ENCODE assay signal across 30 cellular contexts in genomic region chr11:36341915-36342314, GRCh38.
"Had no signal": no experiment of that assay in that cellular context is flagged by ENCODE, and none has a peak within 500 bp of the region (broad histone marks: within the 10 kb centered on the region; RNA-seq: fewer than 3 reads in every experiment).

No MANE protein-coding gene starts in this region.

- H3K27me3 ChIP-seq: left lung, neural progenitor cell, neutrophil, ovary, tibial nerve, upper lobe of left lung, vagina had no signal

- H3K4me1 Mint-ChIP-seq: immature natural killer cell, naive B cell had no signal

- DNase-seq: hypothalamus; immature natural killer cell; kidney; left colon; left lung; lower lobe of right lung; mammary epithelial cell; naive B cell; natural killer cell; nephron progenitor cell; ovary; posterior cingulate gyrus; retina; right cardiac atrium; stimulated activated CD4-positive, alpha-beta T cell treated with anti-CD3 and anti-CD28 coated beads, Interleukin-12 subunit alpha, Interleukin-12 subunit beta, amount 100 ng/mL, for 4 hours; stimulated activated CD4-positive, alpha-beta T cell treated with anti-CD3 and anti-CD28 coated beads, Interleukin-15, amount 100 ng/mL, for 24 hours; stimulated activated CD4-positive, alpha-beta T cell treated with anti-CD3 and anti-CD28 coated beads, Interleukin-2, amount 100 ng/mL, for 24 hours; stimulated activated CD4-positive, alpha-beta T cell treated with anti-CD3 and anti-CD28 coated beads, Interleukin-4, amount 100 ng/mL, for 1 hour; stimulated activated naive CD4-positive, alpha-beta T cell; upper lobe of left lung had no signal

- H3K27ac Mint-ChIP-seq: immature natural killer cell; mesothelial cell of epicardium; naive B cell; natural killer cell; nephron progenitor cell; neural progenitor cell; stimulated activated effector memory CD8-positive, alpha-beta T cell treated with anti-CD3 and anti-CD28 coated beads, Interleukin-12 subunit alpha, Interleukin-12 subunit beta, amount 100 ng/mL, for 72 hours had no signal

- H3K36me3 Mint-ChIP-seq: immature natural killer cell; mesothelial cell of epicardium; naive B cell; natural killer cell; neural progenitor cell; stimulated activated effector memory CD8-positive, alpha-beta T cell treated with anti-CD3 and anti-CD28 coated beads, Interleukin-12 subunit alpha, Interleukin-12 subunit beta, amount 100 ng/mL, for 72 hours had no signal

- H3K4me3 ChIP-seq: left lung, lower lobe of right lung, neural progenitor cell, ovary, prostate gland, skin epidermis, tibial nerve, upper lobe of left lung, vagina had no signal

- H3K4me1 ChIP-seq: left lung, lower lobe of right lung, prostate gland, tibial nerve, upper lobe of left lung, vagina had no signal

- H3K9me3 ChIP-seq: left lung, lower lobe of right lung, neutrophil, ovary, prostate gland, tibial nerve, upper lobe of left lung, vagina had no signal

- H3K36me3 ChIP-seq: left lung, lower lobe of right lung, neural progenitor cell, neutrophil, ovary, prostate gland, tibial nerve, upper lobe of left lung, vagina had no signal

- ATAC-seq: left colon; left lung; lower lobe of right lung; natural killer cell; right cardiac atrium; sciatic nerve; stimulated activated effector memory CD8-positive, alpha-beta T cell treated with anti-CD3 and anti-CD28 coated beads, Interleukin-12 subunit alpha, Interleukin-12 subunit beta, amount 100 ng/mL, for 72 hours had no signal

- H3K4me3 Mint-ChIP-seq: immature natural killer cell; mesothelial cell of epicardium; naive B cell; natural killer cell; nephron progenitor cell; neural progenitor cell; stimulated activated effector memory CD8-positive, alpha-beta T cell treated with anti-CD3 and anti-CD28 coated beads, Interleukin-12 subunit alpha, Interleukin-12 subunit beta, amount 100 ng/mL, for 72 hours; stimulated activated naive CD8-positive, alpha-beta T cell treated with anti-CD3 and anti-CD28 coated beads, Interleukin-15, Interleukin-2, amounts not matched to agents 100 ng/mL and 50 ng/mL, for 24 hours had no signal

- H3K9me3 Mint-ChIP-seq: immature natural killer cell; mesothelial cell of epicardium; natural killer cell; nephron progenitor cell; neural progenitor cell; stimulated activated effector memory CD8-positive, alpha-beta T cell treated with anti-CD3 and anti-CD28 coated beads, Interleukin-12 subunit alpha, Interleukin-12 subunit beta, amount 100 ng/mL, for 72 hours; stimulated activated naive CD8-positive, alpha-beta T cell treated with anti-CD3 and anti-CD28 coated beads, Interleukin-15, Interleukin-2, amounts not matched to agents 100 ng/mL and 50 ng/mL, for 24 hours had no signal

- H3K27ac ChIP-seq: left lung, lower lobe of right lung, neural progenitor cell, neutrophil, ovary, prostate gland, skin epidermis, tibial nerve, upper lobe of left lung, vagina had no signal
